9 cellular contexts compared by ENCODE assay signal in genomic region chr2:85604568-85605339, GRCh38. TPM values are rescaled to one million over a fixed set of nuclear protein-coding genes. Genes with fewer than 3 reads are reported as not detected.
DNase-seq lines count a peak whose midpoint lies in the region; ATAC-seq and TF ChIP-seq lines count a peak whose summit lies in the region.
"Had no signal": no experiment of that assay in that cellular context is flagged by ENCODE, and none has a peak within 500 bp of the region (broad histone marks: within the 10 kb centered on the region; RNA-seq: fewer than 3 reads in every experiment).

No MANE protein-coding gene starts in this region.

- H3K4me1 ChIP-seq in SK-N-SH (ENCODE audit: control insufficient read depth in 1 of 2, insufficient read depth in 2 of 2, low read depth in 1 of 2, low read length in 1 of 2): peaks cover 6 to 22% of the 10 kb centered on the region in 2 experiments; a peak in 2 of 4 replicates
- H3K4me1 ChIP-seq in thoracic aorta (ENCODE audit: control insufficient read depth in 1 of 2, low read depth in 2 of 2): peaks cover 34 to 69% of the 10 kb centered on the region in 2 donors

- TF ChIP-seq EP300 in SK-N-SH (IDR thresholded peaks at IDR 0.05; ENCODE audit: borderline replicate concordance in 1 of 2, low read depth in 1 of 2, low read length in 1 of 2): no peak

- no peak for DNase-seq in SK-N-SH
- DNase-seq in fibroblast of gingiva (ENCODE audit: low read depth): peak; percentile 13
- no peak for DNase-seq in thoracic aorta (ENCODE audit: low spot score)
- no peak for DNase-seq in SK-N-DZ (ENCODE audit: low spot score)
- DNase-seq: ACHN; activated CD4-positive, alpha-beta T cell treated with anti-CD3 and anti-CD28 coated beads, Interleukin-2, amount 50 U/mL, for 48 hours; retina had no signal

- TF ChIP-seq RAD21 in SK-N-SH (IDR thresholded peaks at IDR 0.05; ENCODE audit: low read length): no peak

- peaks cover 26% of the 10 kb centered on the region for H3F3A ChIP-seq in SK-N-SH (replicated peaks; ENCODE audit: insufficient read depth)

- H3K4me2 ChIP-seq in SK-N-SH: peak overlapping the region; percentile 57; the same call in 1 of the 2 replicates

- H3K9ac ChIP-seq in SK-N-SH: no peak overlapping the region

- TF ChIP-seq CTCF in SK-N-SH (IDR thresholded peaks at IDR 0.05) (no peak), thoracic aorta (IDR thresholded peaks at IDR 0.05) (no peak)

- POLR2A ChIA-PET in SK-N-SH (lab: Yijun Ruan, JAX): interaction anchor here (0.6 to 1.9 kb wide), 4 partner anchors 9 to 413 kb away, joined by 3 to 7 read pairs (median 3); partner anchors contain the start of gene RNF181

- ATAC-seq in SK-N-SH treated with all-trans-retinoic acid at 6 μM for 48 hours (no peak), thoracic aorta (ENCODE audit: insufficient number of reproducible peaks, low FRiP score, low read depth) (no peak), HG02642 (IDR thresholded peaks at IDR 0.05; ENCODE audit: poor library complexity, unreplicated experiment) (no peak)

- H3K9me3 ChIP-seq in SK-N-SH: no peaks in the 10 kb centered on the region
- no peaks in the 10 kb centered on the region for H3K9me3 ChIP-seq in thoracic aorta

- no peak overlapping the region for H2AFZ ChIP-seq in SK-N-SH (ENCODE audit: low read depth)

- peaks cover 31% of the 10 kb centered on the region for H3K79me2 ChIP-seq in SK-N-SH (ENCODE audit: insufficient read depth)

- no peaks in the 10 kb centered on the region for H4K20me1 ChIP-seq in SK-N-SH (ENCODE audit: insufficient read depth)

- H3K27ac ChIP-seq in SK-N-SH (ENCODE audit: low read depth in 2 of 2, low read length in 1 of 2) (no peak overlapping the region; a peak in 1 of 4 replicates), thoracic aorta (peak overlapping the region; percentile 60 to 85)

- CTCF ChIA-PET in SK-N-SH (lab: Yijun Ruan, JAX): interaction anchor here (0.5 to 3.0 kb wide), 4 partner anchors 32 to 184 kb away, joined by 3 to 12 read pairs (median 4); no protein-coding TSS in a partner anchor

- WGBS in SK-N-SH (ENCODE audit: low lambda C conversion rate): 70% methylated on average over 6 of the region's 6 CpGs

- H3K27me3 ChIP-seq in SK-N-SH (ENCODE audit: insufficient read depth): no peaks in the 10 kb centered on the region
- no peaks in the 10 kb centered on the region for H3K27me3 ChIP-seq in thoracic aorta (replicated peaks; ENCODE audit: insufficient read depth)

- H3K4me3 ChIP-seq in SK-N-SH (ENCODE audit: low read depth in 2 of 2, low read length in 1 of 2): no peak overlapping the region
- H3K4me3 ChIP-seq in thoracic aorta: peak overlapping the region; percentile 20

- H3K36me3 ChIP-seq in SK-N-SH (replicated peaks in 1 of 2; ENCODE audit: control insufficient read depth in 1 of 2, insufficient read depth in 2 of 2, low read length in 1 of 2): peaks cover 15 to 35% of the 10 kb centered on the region in 2 experiments
- peaks cover 4% of the 10 kb centered on the region for H3K36me3 ChIP-seq in thoracic aorta

- no peaks in the 10 kb centered on the region for H3K9me2 ChIP-seq in SK-N-SH

TF ChIP-seq in SK-N-SH, 30 proteins besides CTCF, POLR2A, EP300 and RAD21:
- TF ChIP-seq, protein P1, sequence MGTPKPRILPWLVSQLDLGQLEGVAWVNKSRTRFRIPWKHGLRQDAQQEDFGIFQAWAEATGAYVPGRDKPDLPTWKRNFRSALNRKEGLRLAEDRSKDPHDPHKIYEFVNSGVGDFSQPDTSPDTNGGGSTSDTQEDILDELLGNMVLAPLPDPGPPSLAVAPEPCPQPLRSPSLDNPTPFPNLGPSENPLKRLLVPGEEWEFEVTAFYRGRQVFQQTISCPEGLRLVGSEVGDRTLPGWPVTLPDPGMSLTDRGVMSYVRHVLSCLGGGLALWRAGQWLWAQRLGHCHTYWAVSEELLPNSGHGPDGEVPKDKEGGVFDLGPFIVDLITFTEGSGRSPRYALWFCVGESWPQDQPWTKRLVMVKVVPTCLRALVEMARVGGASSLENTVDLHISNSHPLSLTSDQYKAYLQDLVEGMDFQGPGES (IDR thresholded peaks at IDR 0.05; ENCODE audit: low read depth, low read length): no peak
- no peak for TF ChIP-seq RXRA (IDR thresholded peaks at IDR 0.05; ENCODE audit: borderline replicate concordance, low read depth)
- TF ChIP-seq ELF1 (IDR thresholded peaks at IDR 0.05): no peak
- TF ChIP-seq JUND (IDR thresholded peaks at IDR 0.05): no peak
- TF ChIP-seq TCF12 (IDR thresholded peaks at IDR 0.05): no peak

TF ChIP-seq in SK-N-SH treated with all-trans-retinoic acid at 6 μM for 48 hours, 23 proteins besides CTCF, POLR2A, EP300 and RAD21:
- TF ChIP-seq ZC3H10 (CRISPR knock-in tag; IDR thresholded peaks at IDR 0.05) (no peak), POU6F1 (CRISPR knock-in tag; IDR thresholded peaks at IDR 0.05; ENCODE audit: borderline replicate concordance, low read depth) (no peak), CSDC2 (CRISPR knock-in tag; IDR thresholded peaks at IDR 0.05) (no peak), ZNF565 (CRISPR knock-in tag; conservative IDR thresholded peaks at IDR 0.05; ENCODE audit: low read depth) (no peak)

RNA-seq across cellular contexts. Expression of gene TMEM150A, which starts 2.3 kb away (rescaled TPM):
- polyA plus RNA-seq in SK-N-SH (2012; rRNA removed): 20.2 TPM in 2 replicates
- 9.5 and 13.1 TPM in 2 replicates for polyA plus RNA-seq in SK-N-SH (2012; cell fraction: cytosol; rRNA removed)
- polyA plus RNA-seq in SK-N-SH (2012; cell fraction: nucleus; rRNA removed): 43.3 and 53.0 TPM in 2 replicates
- total RNA-seq in thoracic aorta: 10 to 100 TPM; 25.7 to 26.3 TPM
- polyA plus RNA-seq in SK-N-DZ (2014; cell fraction: cytosol; rRNA removed): 9.3 and 11.0 TPM in 2 replicates
- 18.5 and 23.9 TPM in 2 replicates for polyA plus RNA-seq in SK-N-DZ (2014; cell fraction: nucleus; rRNA removed)

RNA-seq across cellular contexts. Expression of gene C2orf68, which starts 7.1 kb away (rescaled TPM):
- polyA plus RNA-seq in SK-N-SH (2012; rRNA removed): 14.5 and 24.3 TPM in 2 replicates
- 9.1 and 11.2 TPM in 2 replicates for polyA plus RNA-seq in SK-N-SH (2012; cell fraction: cytosol; rRNA removed)
- 32.6 and 53.9 TPM in 2 replicates for polyA plus RNA-seq in SK-N-SH (2012; cell fraction: nucleus; rRNA removed)
- total RNA-seq in thoracic aorta: 10 to 100 TPM; 13.0 to 21.9 TPM
- 33.8 and 43.2 TPM in 2 replicates for polyA plus RNA-seq in SK-N-DZ (2014; cell fraction: cytosol; rRNA removed)
- polyA plus RNA-seq in SK-N-DZ (2014; cell fraction: nucleus; rRNA removed): 33.2 and 41.5 TPM in 2 replicates

RNA-seq across cellular contexts. Expression of gene RNF181, which starts 9.2 kb away (rescaled TPM):
- polyA plus RNA-seq in SK-N-SH (2012; rRNA removed): 312 and 353 TPM in 2 replicates
- polyA plus RNA-seq in SK-N-SH (2012; cell fraction: cytosol; rRNA removed): 256 and 277 TPM in 2 replicates
- 222 and 297 TPM in 2 replicates for polyA plus RNA-seq in SK-N-SH (2012; cell fraction: nucleus; rRNA removed)
- 100 to 1,000 TPM; 107 to 124 TPM for total RNA-seq in thoracic aorta
- polyA plus RNA-seq in SK-N-DZ (2014; cell fraction: cytosol; rRNA removed): 200 and 204 TPM in 2 replicates
- polyA plus RNA-seq in SK-N-DZ (2014; cell fraction: nucleus; rRNA removed): 162 and 192 TPM in 2 replicates

RNA-seq across cellular contexts. Expression of gene USP39, which starts 11.2 kb away (rescaled TPM):
- polyA plus RNA-seq in SK-N-SH (2012; rRNA removed): 49.1 and 50.3 TPM in 2 replicates
- 40.6 and 46.9 TPM in 2 replicates for polyA plus RNA-seq in SK-N-SH (2012; cell fraction: cytosol; rRNA removed)
- polyA plus RNA-seq in SK-N-SH (2012; cell fraction: nucleus; rRNA removed): 80.7 and 110 TPM in 2 replicates
- total RNA-seq in thoracic aorta: 100 to 1,000 TPM in 1 of 2 donors, 10 to 100 TPM in 1; 39.5 to 109 TPM
- 156 and 231 TPM in 2 replicates for polyA plus RNA-seq in SK-N-DZ (2014; cell fraction: cytosol; rRNA removed)
- polyA plus RNA-seq in SK-N-DZ (2014; cell fraction: nucleus; rRNA removed): 107 and 209 TPM in 2 replicates

RNA-seq across cellular contexts. Expression of gene VAMP5, which starts 20.5 kb away (rescaled TPM):
- 9.8 and 12.0 TPM in 2 replicates for polyA plus RNA-seq in SK-N-SH (2012; rRNA removed)
- polyA plus RNA-seq in SK-N-SH (2012; cell fraction: cytosol; rRNA removed): 7.2 and 10.5 TPM in 2 replicates
- 1.8 and 5.7 TPM in 2 replicates for polyA plus RNA-seq in SK-N-SH (2012; cell fraction: nucleus; rRNA removed)
- 10 to 100 TPM; 27.1 to 42.8 TPM for total RNA-seq in thoracic aorta
- polyA plus RNA-seq in SK-N-DZ (2014; cell fraction: cytosol; rRNA removed): not detected in 2 replicates
- not detected in 2 replicates for polyA plus RNA-seq in SK-N-DZ (2014; cell fraction: nucleus; rRNA removed)

Comparison
In these comparisons a context has a peak if more than half of its experiments do, and no peak if none do; other contexts are left out.
1. H3K27ac ChIP-seq: peak in thoracic aorta (2 of 2); none in SK-N-SH (0 of 2).